Comparison of ENCODE assay signal across 1 cellular context in the genomic region with DNA sequence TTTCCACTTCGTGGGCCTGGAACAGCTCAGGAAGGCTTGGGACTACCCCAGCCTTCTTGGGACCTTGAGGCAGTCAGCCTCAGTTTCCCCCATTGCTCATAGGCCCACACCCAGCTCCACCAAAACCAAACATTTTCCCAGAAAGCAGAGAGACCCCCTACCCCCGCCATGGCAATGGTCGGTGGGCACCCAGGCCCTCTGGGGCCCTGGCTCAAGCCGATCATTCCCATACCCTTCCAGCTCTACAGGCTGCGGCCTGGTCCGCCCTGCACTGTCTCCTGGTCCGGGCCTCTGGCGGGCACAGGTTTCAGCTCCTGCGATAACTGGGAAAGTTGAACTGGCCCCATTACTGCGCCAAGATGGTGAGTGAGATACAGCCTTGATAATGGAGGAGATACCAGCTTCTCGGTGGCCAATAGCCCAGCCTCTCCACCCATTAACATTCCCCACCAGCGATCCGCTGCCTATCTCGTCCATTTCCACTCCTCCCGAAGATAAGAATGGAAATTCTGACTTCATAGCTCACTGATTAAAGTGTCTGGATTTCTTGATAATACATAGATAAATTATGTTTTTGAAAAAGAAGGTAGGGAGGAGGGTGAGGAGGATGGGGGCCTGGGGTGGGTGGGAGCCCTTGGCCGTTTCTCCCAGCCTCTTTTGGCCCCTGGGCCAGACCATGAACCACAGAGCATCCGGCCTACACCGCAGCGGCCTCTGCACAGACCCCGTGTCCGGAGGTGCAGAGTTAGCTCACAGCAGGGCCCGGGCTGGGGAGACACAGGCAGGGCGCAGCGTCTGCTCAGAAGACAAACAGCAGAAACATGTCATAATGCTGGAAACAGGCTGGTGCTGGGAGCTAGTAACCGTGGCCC.
A peak's percentile ranks its signal among the peaks of the same experiment; 100 is the strongest.
TF ChIP-seq lines count a peak whose summit lies in the region.

No MANE protein-coding gene starts in this region.

TF ChIP-seq in K562, 482 proteins besides CTCF, POLR2A, EP300 and RAD21:
- peak; percentile 36; the same call in 1 of the 2 replicates for TF ChIP-seq ATF7 (IDR thresholded peaks at IDR 0.05)
- peak; percentile 85; the same call in 1 of the 2 replicates for TF ChIP-seq ZBTB7A (IDR thresholded peaks at IDR 0.05; ENCODE audit: borderline replicate concordance, control insufficient read depth, low read depth, low read length)
- peak; percentile 20; the same call in 1 of the 2 replicates for TF ChIP-seq MTA3 (IDR thresholded peaks at IDR 0.05; ENCODE audit: borderline replicate concordance)
- peak; percentile 61; the same call in 1 of the 2 replicates for TF ChIP-seq SMAD4 (CRISPR knock-in tag; conservative IDR thresholded peaks at IDR 0.05)
- no peak for TF ChIP-seq ZNF217 (CRISPR knock-in tag; IDR thresholded peaks at IDR 0.05)
- TF ChIP-seq ADNP (tag; IDR thresholded peaks at IDR 0.05): peak; percentile 53; the same call in 1 of the 2 replicates
- peak; percentile 78 for TF ChIP-seq ZFX (CRISPR knock-in tag; IDR thresholded peaks at IDR 0.05)
- TF ChIP-seq, protein P1, sequence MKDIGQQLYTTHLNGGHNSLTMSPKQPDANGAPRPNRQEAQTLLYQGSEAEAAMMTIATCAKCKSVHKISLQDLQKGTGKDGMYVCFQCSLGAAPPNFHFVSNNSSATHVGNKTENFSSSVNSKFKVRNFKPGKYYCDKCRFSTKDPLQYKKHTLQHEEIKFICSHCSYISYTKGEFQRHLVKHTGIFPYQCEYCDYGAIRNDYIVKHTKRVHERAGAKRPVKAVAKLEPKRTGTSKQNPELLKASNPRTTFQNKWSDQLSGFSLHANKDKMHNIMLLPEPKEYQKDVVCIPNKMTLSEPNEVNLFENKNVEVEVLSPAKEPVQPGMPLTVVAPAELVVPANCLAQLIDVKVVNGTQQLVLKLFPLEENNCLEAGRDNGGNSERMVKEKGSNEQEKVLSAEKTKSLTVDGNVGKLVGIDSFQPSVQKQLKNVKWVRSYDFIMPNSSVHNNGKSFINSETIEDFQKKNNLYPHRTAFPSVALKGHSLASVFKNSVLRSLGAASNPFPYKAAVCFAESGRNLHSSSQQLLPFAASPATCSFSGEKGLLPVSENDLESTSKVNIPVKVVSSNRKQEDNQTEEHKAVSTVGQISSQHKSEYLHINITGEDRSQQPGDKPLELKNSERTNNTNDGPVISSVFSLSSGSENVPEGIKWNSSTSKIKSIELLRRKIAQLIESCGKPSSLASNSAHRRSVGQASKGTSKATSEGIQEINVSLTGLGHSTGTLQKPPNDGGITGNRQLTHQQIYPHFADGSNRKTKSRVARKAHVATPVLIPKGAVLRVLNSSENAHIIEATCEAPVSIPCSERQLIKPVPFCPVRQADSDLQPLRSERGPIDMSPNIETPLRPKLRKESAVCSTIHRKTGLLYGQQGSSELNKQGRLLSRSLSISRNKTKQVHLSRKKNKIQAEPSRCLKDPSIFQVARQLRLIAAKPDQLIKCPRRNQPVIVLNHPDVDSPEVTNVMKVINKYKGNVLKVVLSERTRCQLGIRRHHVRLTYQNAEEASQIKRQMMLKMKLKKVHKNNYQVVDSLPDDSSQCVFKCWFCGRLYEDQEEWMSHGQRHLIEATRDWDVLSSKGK (CRISPR knock-in tag; IDR thresholded peaks at IDR 0.05): no peak
- TF ChIP-seq, protein P2, sequence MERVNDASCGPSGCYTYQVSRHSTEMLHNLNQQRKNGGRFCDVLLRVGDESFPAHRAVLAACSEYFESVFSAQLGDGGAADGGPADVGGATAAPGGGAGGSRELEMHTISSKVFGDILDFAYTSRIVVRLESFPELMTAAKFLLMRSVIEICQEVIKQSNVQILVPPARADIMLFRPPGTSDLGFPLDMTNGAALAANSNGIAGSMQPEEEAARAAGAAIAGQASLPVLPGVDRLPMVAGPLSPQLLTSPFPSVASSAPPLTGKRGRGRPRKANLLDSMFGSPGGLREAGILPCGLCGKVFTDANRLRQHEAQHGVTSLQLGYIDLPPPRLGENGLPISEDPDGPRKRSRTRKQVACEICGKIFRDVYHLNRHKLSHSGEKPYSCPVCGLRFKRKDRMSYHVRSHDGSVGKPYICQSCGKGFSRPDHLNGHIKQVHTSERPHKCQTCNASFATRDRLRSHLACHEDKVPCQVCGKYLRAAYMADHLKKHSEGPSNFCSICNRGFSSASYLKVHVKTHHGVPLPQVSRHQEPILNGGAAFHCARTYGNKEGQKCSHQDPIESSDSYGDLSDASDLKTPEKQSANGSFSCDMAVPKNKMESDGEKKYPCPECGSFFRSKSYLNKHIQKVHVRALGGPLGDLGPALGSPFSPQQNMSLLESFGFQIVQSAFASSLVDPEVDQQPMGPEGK (CRISPR knock-in tag; IDR thresholded peaks at IDR 0.05; ENCODE audit: borderline replicate concordance): no peak
- TF ChIP-seq TEAD1 (CRISPR knock-in tag; IDR thresholded peaks at IDR 0.05): peak; percentile 71 to 86; a peak in 3 of 4 replicates
- TF ChIP-seq TFAM (CRISPR knock-in tag; conservative IDR thresholded peaks at IDR 0.05): no peak
- TF ChIP-seq CEBPG (CRISPR knock-in tag; IDR thresholded peaks at IDR 0.05): 0 out of 2 replicates have a peak, but pooled peaks have one; percentile 11
- no peak for TF ChIP-seq CEBPG (tag; conservative IDR thresholded peaks at IDR 0.05 in 1 of 2, IDR thresholded peaks at IDR 0.05 in 1 of 2)
- TF ChIP-seq ETS2 (tag; IDR thresholded peaks at IDR 0.05; ENCODE audit: borderline replicate concordance, poor library complexity, severe bottlenecking): no peak
- no peak for TF ChIP-seq FOXM1 (IDR thresholded peaks at IDR 0.05; ENCODE audit: low read depth)
- 0 out of 2 replicates have a peak, but pooled peaks have one; percentile 26 for TF ChIP-seq FOXM1 (CRISPR knock-in tag; IDR thresholded peaks at IDR 0.05; ENCODE audit: low read depth)
- TF ChIP-seq, protein P3, sequence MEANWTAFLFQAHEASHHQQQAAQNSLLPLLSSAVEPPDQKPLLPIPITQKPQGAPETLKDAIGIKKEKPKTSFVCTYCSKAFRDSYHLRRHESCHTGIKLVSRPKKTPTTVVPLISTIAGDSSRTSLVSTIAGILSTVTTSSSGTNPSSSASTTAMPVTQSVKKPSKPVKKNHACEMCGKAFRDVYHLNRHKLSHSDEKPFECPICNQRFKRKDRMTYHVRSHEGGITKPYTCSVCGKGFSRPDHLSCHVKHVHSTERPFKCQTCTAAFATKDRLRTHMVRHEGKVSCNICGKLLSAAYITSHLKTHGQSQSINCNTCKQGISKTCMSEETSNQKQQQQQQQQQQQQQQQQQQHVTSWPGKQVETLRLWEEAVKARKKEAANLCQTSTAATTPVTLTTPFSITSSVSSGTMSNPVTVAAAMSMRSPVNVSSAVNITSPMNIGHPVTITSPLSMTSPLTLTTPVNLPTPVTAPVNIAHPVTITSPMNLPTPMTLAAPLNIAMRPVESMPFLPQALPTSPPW (CRISPR knock-in tag; IDR thresholded peaks at IDR 0.05): peak; percentile 72
- 0 out of 2 replicates have a peak, but pooled peaks have one; percentile 11 for TF ChIP-seq CTBP1 (IDR thresholded peaks at IDR 0.05; ENCODE audit: borderline replicate concordance)
- peak; percentile 60 for TF ChIP-seq GATA2 (CRISPR knock-in tag; IDR thresholded peaks at IDR 0.05)
- peak; percentile 72; the same call in 1 of the 2 replicates for TF ChIP-seq ZBTB1 (CRISPR knock-in tag; IDR thresholded peaks at IDR 0.05; ENCODE audit: borderline replicate concordance, low read depth)
- peak; percentile 57; the same call in 1 of the 2 replicates for TF ChIP-seq ETV5 (CRISPR knock-in tag; IDR thresholded peaks at IDR 0.05; ENCODE audit: low read depth)
- TF ChIP-seq, protein P4, sequence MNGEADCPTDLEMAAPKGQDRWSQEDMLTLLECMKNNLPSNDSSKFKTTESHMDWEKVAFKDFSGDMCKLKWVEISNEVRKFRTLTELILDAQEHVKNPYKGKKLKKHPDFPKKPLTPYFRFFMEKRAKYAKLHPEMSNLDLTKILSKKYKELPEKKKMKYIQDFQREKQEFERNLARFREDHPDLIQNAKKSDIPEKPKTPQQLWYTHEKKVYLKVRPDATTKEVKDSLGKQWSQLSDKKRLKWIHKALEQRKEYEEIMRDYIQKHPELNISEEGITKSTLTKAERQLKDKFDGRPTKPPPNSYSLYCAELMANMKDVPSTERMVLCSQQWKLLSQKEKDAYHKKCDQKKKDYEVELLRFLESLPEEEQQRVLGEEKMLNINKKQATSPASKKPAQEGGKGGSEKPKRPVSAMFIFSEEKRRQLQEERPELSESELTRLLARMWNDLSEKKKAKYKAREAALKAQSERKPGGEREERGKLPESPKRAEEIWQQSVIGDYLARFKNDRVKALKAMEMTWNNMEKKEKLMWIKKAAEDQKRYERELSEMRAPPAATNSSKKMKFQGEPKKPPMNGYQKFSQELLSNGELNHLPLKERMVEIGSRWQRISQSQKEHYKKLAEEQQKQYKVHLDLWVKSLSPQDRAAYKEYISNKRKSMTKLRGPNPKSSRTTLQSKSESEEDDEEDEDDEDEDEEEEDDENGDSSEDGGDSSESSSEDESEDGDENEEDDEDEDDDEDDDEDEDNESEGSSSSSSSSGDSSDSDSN (IDR thresholded peaks at IDR 0.05; ENCODE audit: borderline replicate concordance in 1 of 2, low read depth in 2 of 2, low read length in 2 of 2): peak; percentile 73 to 84; a peak in 3 of 4 replicates
- TF ChIP-seq EWSR1 (IDR thresholded peaks at IDR 0.05; ENCODE audit: borderline replicate concordance, low read depth, partially characterized antibody): no peak
- peak; percentile 80 for TF ChIP-seq FOSL1 (tag; conservative IDR thresholded peaks at IDR 0.05)
- peak; percentile 55; the same call in 1 of the 2 replicates for TF ChIP-seq ZNF263 (CRISPR knock-in tag; IDR thresholded peaks at IDR 0.05; ENCODE audit: borderline replicate concordance)
- peak; percentile 60; the same call in 1 of the 2 replicates for TF ChIP-seq RNF2 (IDR thresholded peaks at IDR 0.05)
- peak; percentile 37; the same call in 1 of the 2 replicates for TF ChIP-seq RBFOX2 (IDR thresholded peaks at IDR 0.05; ENCODE audit: low read depth, low read length)
- peak; percentile 63 for TF ChIP-seq TEAD4 (IDR thresholded peaks at IDR 0.05; ENCODE audit: low read length)
- TF ChIP-seq TEAD4 (CRISPR knock-in tag; IDR thresholded peaks at IDR 0.05; ENCODE audit: borderline replicate concordance): no peak
- TF ChIP-seq DPF2 (IDR thresholded peaks at IDR 0.05): 0 out of 2 replicates have a peak, but pooled peaks have one; percentile 26
- TF ChIP-seq CBFA2T3 (IDR thresholded peaks at IDR 0.05): peak; percentile 44; the same call in 1 of the 2 replicates
- TF ChIP-seq PHF8 (IDR thresholded peaks at IDR 0.05; ENCODE audit: borderline replicate concordance, low read length): no peak
- peak; percentile 55; the same call in 1 of the 2 replicates for TF ChIP-seq MTA1 (IDR thresholded peaks at IDR 0.05; ENCODE audit: borderline replicate concordance)
- TF ChIP-seq RCOR1 (IDR thresholded peaks at IDR 0.05; ENCODE audit: borderline replicate concordance in 1 of 2, low read depth in 2 of 2, low read length in 2 of 2): peak in 1 of 2 experiments; percentile 73; a peak in 1 of 4 replicates
- TF ChIP-seq ARID1B (IDR thresholded peaks at IDR 0.05): peak; percentile 50
- no peak for TF ChIP-seq MBD2 (IDR thresholded peaks at IDR 0.05; ENCODE audit: borderline replicate concordance, low read depth)
- peak; percentile 62; the same call in 1 of the 2 replicates for TF ChIP-seq BCOR (IDR thresholded peaks at IDR 0.05)
- TF ChIP-seq HOXB6 (CRISPR knock-in tag; IDR thresholded peaks at IDR 0.05; ENCODE audit: borderline replicate concordance): no peak
- peak; percentile 4; the same call in 1 of the 2 replicates for TF ChIP-seq TAL1 (IDR thresholded peaks at IDR 0.05)
- TF ChIP-seq JUND (IDR thresholded peaks at IDR 0.05; ENCODE audit: borderline replicate concordance, low read depth, low read length): peak; percentile 72; the same call in 1 of the 2 replicates
- peak; percentile 40; the same call in 1 of the 3 replicates for TF ChIP-seq JUND (tag; IDR thresholded peaks at IDR 0.05; ENCODE audit: borderline replicate concordance, low read depth, low read length)
- 0 out of 2 replicates have a peak, but pooled peaks have one; percentile 21 for TF ChIP-seq CREM (IDR thresholded peaks at IDR 0.05; ENCODE audit: low read depth)
- no peak for TF ChIP-seq SMARCA5 (IDR thresholded peaks at IDR 0.05)
- TF ChIP-seq CCNT2 (IDR thresholded peaks at IDR 0.05; ENCODE audit: borderline replicate concordance, extremely low read depth, insufficient read length, low read depth, low read length): peak; percentile 58
- TF ChIP-seq ZBTB17 (CRISPR knock-in tag; IDR thresholded peaks at IDR 0.05): no peak
- TF ChIP-seq, protein P5, sequence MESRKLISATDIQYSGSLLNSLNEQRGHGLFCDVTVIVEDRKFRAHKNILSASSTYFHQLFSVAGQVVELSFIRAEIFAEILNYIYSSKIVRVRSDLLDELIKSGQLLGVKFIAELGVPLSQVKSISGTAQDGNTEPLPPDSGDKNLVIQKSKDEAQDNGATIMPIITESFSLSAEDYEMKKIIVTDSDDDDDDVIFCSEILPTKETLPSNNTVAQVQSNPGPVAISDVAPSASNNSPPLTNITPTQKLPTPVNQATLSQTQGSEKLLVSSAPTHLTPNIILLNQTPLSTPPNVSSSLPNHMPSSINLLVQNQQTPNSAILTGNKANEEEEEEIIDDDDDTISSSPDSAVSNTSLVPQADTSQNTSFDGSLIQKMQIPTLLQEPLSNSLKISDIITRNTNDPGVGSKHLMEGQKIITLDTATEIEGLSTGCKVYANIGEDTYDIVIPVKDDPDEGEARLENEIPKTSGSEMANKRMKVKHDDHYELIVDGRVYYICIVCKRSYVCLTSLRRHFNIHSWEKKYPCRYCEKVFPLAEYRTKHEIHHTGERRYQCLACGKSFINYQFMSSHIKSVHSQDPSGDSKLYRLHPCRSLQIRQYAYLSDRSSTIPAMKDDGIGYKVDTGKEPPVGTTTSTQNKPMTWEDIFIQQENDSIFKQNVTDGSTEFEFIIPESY (CRISPR knock-in tag; IDR thresholded peaks at IDR 0.05): no peak
- TF ChIP-seq ETV1 (tag; conservative IDR thresholded peaks at IDR 0.05; ENCODE audit: low read depth): 0 out of 2 replicates have a peak, but pooled peaks have one; percentile 38
- no peak for TF ChIP-seq TAF1 (IDR thresholded peaks at IDR 0.05; ENCODE audit: control insufficient read depth, extremely low read depth, insufficient read depth, low read length, severe bottlenecking)
- TF ChIP-seq GATAD2B (IDR thresholded peaks at IDR 0.05; ENCODE audit: borderline replicate concordance): no peak
- no peak for TF ChIP-seq MYC (IDR thresholded peaks at IDR 0.05; ENCODE audit: low read depth, low read length)
- TF ChIP-seq MYC (CRISPR knock-in tag; IDR thresholded peaks at IDR 0.05; ENCODE audit: borderline replicate concordance, low read depth): no peak
